31 cellular contexts compared by ENCODE assay signal in the genomic region with DNA sequence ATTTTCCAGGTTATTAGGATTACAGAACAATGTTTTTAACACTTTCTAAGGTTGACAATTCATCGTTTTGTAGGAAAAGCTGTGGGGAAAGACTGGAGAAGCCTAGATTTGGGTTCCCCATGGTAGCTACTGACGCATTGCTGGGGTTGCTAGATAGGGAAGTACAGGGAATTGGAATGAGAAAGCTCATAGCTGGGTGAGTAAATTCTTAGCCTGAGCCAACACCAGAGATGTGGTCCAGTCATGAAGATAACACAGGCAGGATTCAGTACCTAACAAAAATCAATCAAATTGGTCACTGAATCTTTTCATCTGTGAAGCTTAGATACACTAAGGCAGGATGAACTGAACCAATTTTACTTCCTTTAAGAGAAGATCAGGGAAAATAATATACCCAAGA. TPM values are rescaled to one million over a fixed set of nuclear protein-coding genes. Genes with fewer than 3 reads are reported as not detected.
"Had no signal": no experiment of that assay in that cellular context is flagged by ENCODE, and none has a peak within 500 bp of the region (broad histone marks: within the 10 kb centered on the region; RNA-seq: fewer than 3 reads in every experiment).

No MANE protein-coding gene starts in this region.

- H3K4me3 ChIP-seq: neural progenitor cell, ovary, psoas muscle, skin epidermis, smooth muscle cell, spleen, suprapubic skin, testis, tibial artery, transverse colon, upper lobe of right lung, uterus had no signal

- H3K9ac ChIP-seq: neural progenitor cell, parathyroid adenoma had no signal

- H3K27me3 ChIP-seq: neural progenitor cell, ovary, spleen, suprapubic skin, testis, tibial artery, transverse colon, upper lobe of right lung, uterus had no signal

- H2AFZ ChIP-seq: neural progenitor cell, parathyroid adenoma had no signal

- H3K4me3 Mint-ChIP-seq: naive thymus-derived CD8-positive, alpha-beta T cell; natural killer cell treated with Interleukin-12 subunit alpha and Interleukin-12 subunit beta and Interleukin-15 and Interleukin-18, amount 100 ng/mL, for 72 hours; neural progenitor cell; stimulated activated memory B cell treated with anti-CD40 and anti-IgM and Interleukin-4, amounts not matched to agents 10 μg/mL and 1 μg/mL and 100 μg/mL, for 72 hours; stimulated activated naive CD8-positive, alpha-beta T cell treated with anti-CD3 and anti-CD28 coated beads, Interleukin-15, amount 100 ng/mL, for 72 hours; type B pancreatic cell had no signal

- H3K9me3 Mint-ChIP-seq: natural killer cell treated with Interleukin-12 subunit alpha and Interleukin-12 subunit beta and Interleukin-15 and Interleukin-18, amount 100 ng/mL, for 72 hours had no signal

- DNase-seq: naive thymus-derived CD8-positive, alpha-beta T cell; occipital lobe; ovary; posterior cingulate gyrus; psoas muscle; right cardiac atrium; spleen; stimulated activated CD4-positive, alpha-beta T cell treated with anti-CD3 and anti-CD28 coated beads, Interleukin-12 subunit alpha, Interleukin-12 subunit beta, amount 100 ng/mL, for 4 hours; stimulated activated CD4-positive, alpha-beta T cell treated with anti-CD3 and anti-CD28 coated beads, Interleukin-1b, Interleukin-23, amount 100 ng/mL, for 48 hours; stimulated activated CD4-positive, alpha-beta T cell treated with anti-CD3 and anti-CD28 coated beads, Interleukin-4, amount 100 ng/mL, for 1 hour; stimulated activated CD4-positive, alpha-beta T cell treated with anti-CD3 and anti-CD28 coated beads, Interleukin-4, amount 100 ng/mL, for 4 hours; stimulated activated CD8-positive, alpha-beta memory T cell treated with anti-CD3 and anti-CD28 coated beads, Interleukin-4, amount 100 ng/mL, for 48 hours; stimulated activated naive CD4-positive, alpha-beta T cell; stimulated activated naive CD8-positive, alpha-beta T cell treated with anti-CD3 and anti-CD28 coated beads, Interleukin-15, amount 100 ng/mL, for 72 hours; stimulated activated naive CD8-positive, alpha-beta T cell treated with anti-CD3 and anti-CD28 coated beads, Interleukin-15, Interleukin-2, amounts not matched to agents 100 U/mL and 50 U/mL, for 24 hours; substantia nigra; testis; tibial artery; transverse colon; upper lobe of right lung; uterus had no signal

- H3K36me3 ChIP-seq: neural progenitor cell, ovary, spleen, suprapubic skin, transverse colon, upper lobe of right lung, uterus had no signal

- H3K4me1 ChIP-seq: parathyroid adenoma, psoas muscle, suprapubic skin, testis, tibial artery, transverse colon, upper lobe of right lung, uterus had no signal

- H3K9me3 ChIP-seq: ovary, suprapubic skin, testis, tibial artery, transverse colon, upper lobe of right lung, uterus had no signal

- H3K27ac ChIP-seq: neural progenitor cell, ovary, parathyroid adenoma, psoas muscle, skin epidermis, spleen, suprapubic skin, testis, tibial artery, transverse colon, upper lobe of right lung, uterus had no signal

- H3K4me2 ChIP-seq: neural progenitor cell, smooth muscle cell had no signal

- H3K36me3 Mint-ChIP-seq: naive thymus-derived CD8-positive, alpha-beta T cell; natural killer cell treated with Interleukin-12 subunit alpha and Interleukin-12 subunit beta and Interleukin-15 and Interleukin-18, amount 100 ng/mL, for 72 hours; stimulated activated memory B cell treated with anti-CD40 and anti-IgM and Interleukin-4, amounts not matched to agents 10 μg/mL and 1 μg/mL and 100 μg/mL, for 72 hours had no signal

- H3K4me1 Mint-ChIP-seq: naive thymus-derived CD8-positive, alpha-beta T cell; neural progenitor cell; stimulated activated memory B cell treated with anti-CD40 and anti-IgM and Interleukin-4, amounts not matched to agents 10 μg/mL and 1 μg/mL and 100 μg/mL, for 72 hours; stimulated activated naive CD8-positive, alpha-beta T cell treated with anti-CD3 and anti-CD28 coated beads, Interleukin-15, amount 100 ng/mL, for 72 hours had no signal

- H3K27me3 Mint-ChIP-seq: progenitor cell of endocrine pancreas; stimulated activated memory B cell treated with anti-CD40 and anti-IgM and Interleukin-4, amounts not matched to agents 10 μg/mL and 1 μg/mL and 100 μg/mL, for 72 hours; type B pancreatic cell had no signal

- H3K27ac Mint-ChIP-seq: naive thymus-derived CD8-positive, alpha-beta T cell; natural killer cell treated with Interleukin-12 subunit alpha and Interleukin-12 subunit beta and Interleukin-15 and Interleukin-18, amount 100 ng/mL, for 72 hours; neural progenitor cell; progenitor cell of endocrine pancreas; stimulated activated memory B cell treated with anti-CD40 and anti-IgM and Interleukin-4, amounts not matched to agents 10 μg/mL and 1 μg/mL and 100 μg/mL, for 72 hours; stimulated activated naive CD8-positive, alpha-beta T cell treated with anti-CD3 and anti-CD28 coated beads, Interleukin-15, amount 100 ng/mL, for 72 hours; type B pancreatic cell had no signal

- ATAC-seq: naive thymus-derived CD8-positive, alpha-beta T cell; natural killer cell treated with Interleukin-12 subunit alpha and Interleukin-12 subunit beta and Interleukin-15 and Interleukin-18, amount 100 ng/mL, for 72 hours; psoas muscle; right cardiac atrium; sciatic nerve; stimulated activated memory B cell treated with anti-CD40 and anti-IgM and Interleukin-4, amounts not matched to agents 10 μg/mL and 1 μg/mL and 100 μg/mL, for 72 hours; stimulated activated naive CD8-positive, alpha-beta T cell treated with anti-CD3 and anti-CD28 coated beads, Interleukin-15, amount 100 ng/mL, for 72 hours; stimulated activated naive CD8-positive, alpha-beta T cell treated with anti-CD3 and anti-CD28 coated beads, Interleukin-15, Interleukin-2, amounts not matched to agents 100 U/mL and 50 U/mL, for 24 hours; upper lobe of right lung had no signal

RNA-seq across cellular contexts. Expression of a gene that starts 35.7 kb away (rescaled TPM):
- total RNA-seq: natural killer cell treated with Interleukin-12 subunit alpha and Interleukin-12 subunit beta and Interleukin-15 and Interleukin-18, amount 100 ng/mL, for 72 hours had no signal
- polyA plus RNA-seq: naive thymus-derived CD8-positive, alpha-beta T cell had no signal
